ENCODE assay signal across 8 cellular contexts in the genomic region with DNA sequence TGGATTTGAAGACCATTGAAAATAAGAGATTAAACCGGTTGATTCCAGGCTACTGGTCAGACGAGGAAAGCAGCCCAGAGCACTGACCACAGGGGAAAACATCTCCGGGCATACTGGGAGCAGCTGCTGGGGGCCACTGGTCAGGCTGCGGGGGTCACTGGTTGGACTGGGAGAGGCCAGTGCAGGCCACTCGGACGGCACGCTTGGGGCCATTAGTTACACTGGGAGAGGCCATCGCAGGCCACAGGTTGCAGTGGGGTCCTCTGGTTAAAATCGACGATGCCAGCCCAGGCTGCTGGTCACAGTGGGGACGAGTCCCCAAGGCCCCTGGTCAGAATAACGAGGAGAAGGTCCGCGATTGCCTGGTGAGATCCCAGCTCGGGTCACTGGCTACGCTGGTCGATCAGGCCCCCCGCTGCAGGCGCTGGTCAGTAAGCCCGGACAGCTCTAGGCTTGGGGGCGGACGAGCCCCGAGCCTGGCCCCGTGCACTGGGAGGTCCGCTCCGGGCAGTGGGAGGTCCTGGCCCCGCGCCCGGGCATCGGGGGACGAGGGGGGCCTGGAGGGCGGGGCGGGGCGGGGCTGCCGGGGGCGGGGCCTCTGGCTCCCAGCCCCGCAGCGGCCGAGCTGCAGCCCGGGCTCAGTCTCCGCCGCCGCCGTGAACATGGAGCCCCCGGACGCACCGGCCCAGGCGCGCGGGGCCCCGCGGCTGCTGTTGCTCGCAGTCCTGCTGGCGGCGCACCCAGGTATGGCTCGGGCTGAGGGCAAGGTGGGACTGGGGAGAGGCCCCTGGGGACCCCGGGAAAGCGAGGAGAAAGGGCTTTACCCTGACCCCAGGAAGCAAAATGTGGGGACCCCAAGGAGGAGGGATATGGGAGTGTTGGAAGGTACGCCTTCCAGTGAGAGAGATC. TPM values are rescaled to one million over a fixed set of nuclear protein-coding genes. Genes with fewer than 3 reads are reported as not detected.
DNase-seq lines count a peak whose midpoint lies in the region; ATAC-seq, FAIRE-seq and TF ChIP-seq lines count a peak whose summit lies in the region.

TSS of gene BCAM (plus strand) at position 641 of the 909 bp plus-strand sequence. CDS start at position 663, 22 bp downstream.

- peaks cover 5% of the 10 kb centered on the region for H3K4me1 Mint-ChIP-seq in memory B cell

- H3K4me3 ChIP-seq in SJSA1 (peak within 1 kb of the TSS; percentile 76), thoracic aorta (peak within 1 kb of the TSS; percentile 92)

- no peak for TF ChIP-seq CTCF in thoracic aorta (IDR thresholded peaks at IDR 0.05)

- H3K27me3 Mint-ChIP-seq in memory B cell = peaks cover 21% of the 10 kb centered on the region

- H3K27ac Mint-ChIP-seq in memory B cell = no peak within 1 kb of the TSS

- peak; percentile 34 to 52 for DNase-seq in NCI-H2081 (lab: John Stamatoyannopoulos, UW)
- no peak for DNase-seq in NCI-H2081 treated with DMSO at 0.1 percent for 48 hours (lab: John Stamatoyannopoulos, UW)
- DNase-seq in SJSA1 (ENCODE audit: low read depth in 1 of 2, low spot score in 2 of 2) = peak; percentile 80 to 89
- DNase-seq in epithelial cell of prostate (ENCODE audit: low read depth, low spot score) = no peak
- no peak for DNase-seq in memory B cell (ENCODE audit: low spot score in 2 of 2)
- DNase-seq in thoracic aorta (ENCODE audit: low spot score) = no peak
- DNase-seq in GM19239 (ENCODE audit: insufficient read length, low spot score) = no peak
- DNase-seq in activated naive CD4-positive, alpha-beta T cell treated with Interleukin-2 at 50 U/mL for 16 hours = no peak

- no peaks in the 10 kb centered on the region for H3K27me3 ChIP-seq in SJSA1 (replicated peaks)
- no peaks in the 10 kb centered on the region for H3K27me3 ChIP-seq in thoracic aorta (replicated peaks; ENCODE audit: insufficient read depth)

- no peak for FAIRE-seq in GM19239 (lab: Jason Lieb, UNC)

- peaks cover 34% of the 10 kb centered on the region for H3K4me1 ChIP-seq in SJSA1 (replicated peaks)
- H3K4me1 ChIP-seq in thoracic aorta (ENCODE audit: control insufficient read depth in 1 of 2, low read depth in 2 of 2) = peaks cover 13 to 47% of the 10 kb centered on the region in 2 donors

- ATAC-seq in memory B cell (ENCODE audit: low read depth) = no peak
- ATAC-seq in thoracic aorta (ENCODE audit: insufficient number of reproducible peaks, low FRiP score, low read depth) = peak; percentile 65

- peak within 1 kb of the TSS; percentile 25 for H3K4me3 Mint-ChIP-seq in memory B cell

- H3K36me3 Mint-ChIP-seq in memory B cell = no peaks in the 10 kb centered on the region

- H3K36me3 ChIP-seq in SJSA1 (peaks cover 32% of the 10 kb centered on the region), thoracic aorta (peaks cover 9% of the 10 kb centered on the region)

- peak within 1 kb of the TSS; percentile 82 for H3K27ac ChIP-seq in SJSA1
- H3K27ac ChIP-seq in epithelial cell of prostate = peak within 1 kb of the TSS; percentile 60
- peak within 1 kb of the TSS; percentile 63 to 68 for H3K27ac ChIP-seq in thoracic aorta

- no peaks in the 10 kb centered on the region for H3K9me3 ChIP-seq in SJSA1 (replicated peaks)
- no peaks in the 10 kb centered on the region for H3K9me3 ChIP-seq in thoracic aorta

- no peaks in the 10 kb centered on the region for H3K9me3 Mint-ChIP-seq in memory B cell

RNA-seq across cellular contexts. Expression of gene BCAM, which starts in this region (rescaled TPM):
- 95.1 and 116 TPM in 2 replicates for total RNA-seq in SJSA1 (2014; rRNA removed; shearing (Covaris generic))
- 100 to 1,000 TPM in 1 of 2 donors, 10 to 100 TPM in 1; 77.7 to 178 TPM for total RNA-seq in thoracic aorta

Comparison
In these comparisons a context has a peak if more than half of its experiments do, and no peak if none do; other contexts are left out.
1. DNase-seq: peak in NCI-H2081 (2 of 2) and SJSA1 (2 of 2); none in NCI-H2081 treated with DMSO at 0.1 percent for 48 hours (single experiment), epithelial cell of prostate (single experiment), memory B cell (0 of 2), thoracic aorta (single experiment), GM19239 (single experiment) and activated naive CD4-positive, alpha-beta T cell treated with Interleukin-2 at 50 U/mL for 16 hours (single experiment).
2. Peak in every context shown above with its lines, with median percentiles within 50 percentile points of each other: H3K27ac ChIP-seq.